ENCODE assay signal across 1 cellular context in the genomic region with DNA sequence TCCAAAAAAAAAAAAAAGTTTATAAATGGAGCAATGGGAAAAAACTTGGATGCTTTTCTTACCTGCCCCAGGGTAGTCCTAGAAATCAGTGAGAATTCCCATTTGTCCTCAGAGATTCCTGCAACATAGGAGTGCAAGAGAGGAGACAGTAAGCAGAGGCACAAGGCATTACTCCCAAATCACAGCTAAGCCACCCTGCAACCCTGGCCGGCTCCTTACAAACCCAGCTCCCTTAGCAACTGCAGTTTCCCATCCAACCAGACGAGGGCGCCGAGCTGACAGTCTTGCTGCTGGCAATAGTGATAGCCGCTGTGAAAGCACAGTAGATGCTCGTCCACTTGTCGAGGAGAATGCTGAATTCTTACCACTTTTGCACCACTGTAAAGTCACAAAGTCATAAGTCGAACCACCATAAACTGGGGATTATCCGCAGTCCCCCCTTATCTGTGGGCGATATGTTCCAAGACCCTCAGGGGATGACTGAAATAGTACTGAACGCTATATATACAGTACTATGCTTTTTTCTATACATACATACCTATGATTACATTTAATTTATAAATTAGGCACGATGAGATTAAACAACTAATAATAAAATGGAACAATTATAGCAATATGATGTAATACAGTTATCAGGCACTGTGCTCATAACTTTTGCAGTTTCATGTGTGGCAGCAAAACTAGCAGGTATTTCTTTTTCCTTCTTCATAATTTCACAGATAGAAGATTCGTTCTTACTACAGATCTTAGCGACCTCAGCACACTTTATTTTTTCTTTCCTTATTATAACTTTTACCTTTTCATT.
TF ChIP-seq lines count a peak whose summit lies in the region.

No MANE protein-coding gene starts in this region.

TF ChIP-seq in HCT116, 20 proteins besides CTCF, POLR2A, EP300 and RAD21 (continued from another document):
- TF ChIP-seq, protein P1, sequence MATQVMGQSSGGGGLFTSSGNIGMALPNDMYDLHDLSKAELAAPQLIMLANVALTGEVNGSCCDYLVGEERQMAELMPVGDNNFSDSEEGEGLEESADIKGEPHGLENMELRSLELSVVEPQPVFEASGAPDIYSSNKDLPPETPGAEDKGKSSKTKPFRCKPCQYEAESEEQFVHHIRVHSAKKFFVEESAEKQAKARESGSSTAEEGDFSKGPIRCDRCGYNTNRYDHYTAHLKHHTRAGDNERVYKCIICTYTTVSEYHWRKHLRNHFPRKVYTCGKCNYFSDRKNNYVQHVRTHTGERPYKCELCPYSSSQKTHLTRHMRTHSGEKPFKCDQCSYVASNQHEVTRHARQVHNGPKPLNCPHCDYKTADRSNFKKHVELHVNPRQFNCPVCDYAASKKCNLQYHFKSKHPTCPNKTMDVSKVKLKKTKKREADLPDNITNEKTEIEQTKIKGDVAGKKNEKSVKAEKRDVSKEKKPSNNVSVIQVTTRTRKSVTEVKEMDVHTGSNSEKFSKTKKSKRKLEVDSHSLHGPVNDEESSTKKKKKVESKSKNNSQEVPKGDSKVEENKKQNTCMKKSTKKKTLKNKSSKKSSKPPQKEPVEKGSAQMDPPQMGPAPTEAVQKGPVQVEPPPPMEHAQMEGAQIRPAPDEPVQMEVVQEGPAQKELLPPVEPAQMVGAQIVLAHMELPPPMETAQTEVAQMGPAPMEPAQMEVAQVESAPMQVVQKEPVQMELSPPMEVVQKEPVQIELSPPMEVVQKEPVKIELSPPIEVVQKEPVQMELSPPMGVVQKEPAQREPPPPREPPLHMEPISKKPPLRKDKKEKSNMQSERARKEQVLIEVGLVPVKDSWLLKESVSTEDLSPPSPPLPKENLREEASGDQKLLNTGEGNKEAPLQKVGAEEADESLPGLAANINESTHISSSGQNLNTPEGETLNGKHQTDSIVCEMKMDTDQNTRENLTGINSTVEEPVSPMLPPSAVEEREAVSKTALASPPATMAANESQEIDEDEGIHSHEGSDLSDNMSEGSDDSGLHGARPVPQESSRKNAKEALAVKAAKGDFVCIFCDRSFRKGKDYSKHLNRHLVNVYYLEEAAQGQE (IDR thresholded peaks at IDR 0.05; ENCODE audit: low read depth), result no peak
- TF ChIP-seq, protein P2, sequence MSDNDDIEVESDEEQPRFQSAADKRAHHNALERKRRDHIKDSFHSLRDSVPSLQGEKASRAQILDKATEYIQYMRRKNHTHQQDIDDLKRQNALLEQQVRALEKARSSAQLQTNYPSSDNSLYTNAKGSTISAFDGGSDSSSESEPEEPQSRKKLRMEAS (IDR thresholded peaks at IDR 0.05), result no peak
- no peak for TF ChIP-seq EZH2phosphoT487 (IDR thresholded peaks at IDR 0.05; ENCODE audit: borderline replicate concordance)
- no peak for TF ChIP-seq EZH2 (IDR thresholded peaks at IDR 0.05)
- TF ChIP-seq ELF1 (IDR thresholded peaks at IDR 0.05; ENCODE audit: borderline replicate concordance, low read depth), result no peak
- TF ChIP-seq SIN3A (IDR thresholded peaks at IDR 0.05; ENCODE audit: low read depth), result no peak
- TF ChIP-seq SP1 (IDR thresholded peaks at IDR 0.05; ENCODE audit: low read depth), result no peak
- no peak for TF ChIP-seq ZNF274 (IDR thresholded peaks at IDR 0.05; ENCODE audit: low read depth, low read length)
